Comparison of ENCODE assay signal across 8 cellular contexts in the genomic region with DNA sequence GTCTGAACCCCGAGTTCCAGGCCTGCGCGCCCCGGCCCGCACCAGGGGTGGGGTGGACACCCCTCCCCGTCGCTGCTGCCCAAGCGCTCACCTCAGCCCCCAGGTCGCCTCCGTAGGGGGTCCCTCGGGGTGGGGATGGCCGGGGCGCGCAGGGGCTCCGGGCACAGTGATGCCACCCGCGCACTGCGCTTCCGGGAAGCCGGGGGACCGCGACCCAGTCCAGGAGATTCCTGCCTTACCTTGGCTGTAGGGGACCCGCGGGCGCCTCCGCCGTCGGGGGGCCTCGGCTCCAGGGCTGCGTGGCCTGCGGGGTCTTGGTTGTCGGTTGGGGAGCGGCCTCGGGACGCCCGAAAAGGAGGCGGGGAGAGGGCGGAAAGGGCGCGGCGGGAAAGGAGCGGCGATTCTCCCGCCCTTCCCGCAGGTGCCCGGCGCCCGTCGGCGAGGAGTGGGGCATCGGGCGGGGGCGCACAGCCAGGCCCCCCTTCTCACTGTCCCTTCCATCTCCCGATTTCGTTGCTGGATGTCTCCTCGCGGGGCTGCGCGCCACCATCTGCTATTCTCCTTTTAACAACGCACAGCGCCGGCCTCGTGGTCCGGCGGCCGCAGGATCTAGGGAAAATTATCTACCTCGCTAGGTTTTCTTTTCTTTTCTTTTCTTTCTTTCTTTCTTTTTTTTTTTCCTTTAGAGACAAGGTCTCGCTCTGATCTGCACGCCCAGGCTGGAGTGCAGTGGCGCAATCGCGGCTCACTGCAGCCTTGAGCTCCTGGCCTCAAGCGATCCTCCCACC. TPM values are rescaled to one million over a fixed set of nuclear protein-coding genes. Genes with fewer than 3 reads are reported as not detected.
DNase-seq lines count a peak whose midpoint lies in the region; ATAC-seq and TF ChIP-seq lines count a peak whose summit lies in the region.

A gene (minus strand): TSS at position 355 of the 788 bp plus-strand sequence. CDS start 3,323 bp downstream, outside the sequence.

- peak; percentile 37 for ATAC-seq in GM19397 (IDR thresholded peaks at IDR 0.05; ENCODE audit: unreplicated experiment)

- intact Hi-C loops in T-helper 1 cell treated with Interleukin-12 subunit alpha and Interleukin-12 subunit beta and Interleukin-4 antibody, amounts not matched to agents 30 ng/mL and 1 ng/mL, for 36 hours (cut with micrococcal nuclease): loop anchor here (2.0 to 5.0 kb wide), 3 partner anchors 81 to 368 kb away; a partner anchor contains a TSS

- H3K4me2 ChIP-seq in BLaER1 treated with 17β-estradiol and CSF1 and Interleukin-3, amounts not matched to agents 10 nM and 100 nM: peak within 1 kb of the TSS; percentile 90 to 100 (median 95)

- peak within 1 kb of the TSS; percentile 80 to 93 (median 87) for H3K4me3 ChIP-seq in BLaER1 treated with 17β-estradiol and CSF1 and Interleukin-3, amounts not matched to agents 10 nM and 100 nM
- H3K4me3 ChIP-seq in HUES6 (ENCODE audit: low read depth, low read length) (peak within 1 kb of the TSS; percentile 80), liver (ENCODE audit: low read depth in 1 of 3, low read length in 3 of 3) (peak within 1 kb of the TSS; percentile 63 to 81 (median 72))

- H3K9me3 ChIP-seq in BLaER1 treated with 17β-estradiol and CSF1 and Interleukin-3, amounts not matched to agents 10 nM and 100 nM (replicated peaks in 1 of 11): no peaks in the 10 kb centered on the region
- H3K9me3 ChIP-seq in HUES6 (ENCODE audit: control insufficient read depth, insufficient read depth, low read depth, low read length) (no peaks in the 10 kb centered on the region), liver (ENCODE audit: control insufficient read depth in 4 of 4, low read length in 3 of 4) (no peaks in the 10 kb centered on the region)

- peaks cover 20 to 33% (median 26%) of the 10 kb centered on the region in 11 experiments for H3K36me3 ChIP-seq in BLaER1 treated with 17β-estradiol and CSF1 and Interleukin-3, amounts not matched to agents 10 nM and 100 nM
- H3K36me3 ChIP-seq in HUES6 (ENCODE audit: control insufficient read depth, insufficient read depth, low read length) (peaks cover 15% of the 10 kb centered on the region), liver (ENCODE audit: control insufficient read depth in 4 of 4, insufficient read depth in 3 of 4, low read depth in 1 of 4, low read length in 3 of 4) (peaks cover 0 to 7% (median 0%) of the 10 kb centered on the region in 4 donors)

- DNase-seq in dermis blood vessel endothelial cell (peak; percentile 53), Ammon's horn (ENCODE audit: low spot score) (no peak)
- peak; percentile 62 for DNase-seq in stimulated activated CD8-positive, alpha-beta memory T cell treated with anti-CD3 and anti-CD28 coated beads, Interleukin-4, amount 100 ng/mL, for 48 hours

- 5% methylated on average over 73 of the region's 73 CpGs for WGBS in liver

- TF ChIP-seq RAD21 in liver (IDR thresholded peaks at IDR 0.05): no peak

- H3K27me3 ChIP-seq in BLaER1 treated with 17β-estradiol and CSF1 and Interleukin-3, amounts not matched to agents 10 nM and 100 nM: no peaks in the 10 kb centered on the region
- no peaks in the 10 kb centered on the region for H3K27me3 ChIP-seq in HUES6 (ENCODE audit: control insufficient read depth, insufficient read depth, low read length)
- no peaks in the 10 kb centered on the region for H3K27me3 ChIP-seq in liver (ENCODE audit: control insufficient read depth in 4 of 4, insufficient read depth in 4 of 4, low read length in 3 of 4)

- peaks cover 9 to 39% (median 34%) of the 10 kb centered on the region in 11 experiments; a peak in 21 of 22 replicates for H4K20me1 ChIP-seq in BLaER1 treated with 17β-estradiol and CSF1 and Interleukin-3, amounts not matched to agents 10 nM and 100 nM

- H3K4me1 ChIP-seq in BLaER1 treated with 17β-estradiol and CSF1 and Interleukin-3, amounts not matched to agents 10 nM and 100 nM: peaks cover 23 to 51% (median 42%) of the 10 kb centered on the region in 10 experiments
- peaks cover 18% of the 10 kb centered on the region for H3K4me1 ChIP-seq in HUES6 (ENCODE audit: control insufficient read depth, insufficient read depth, low read length)
- peaks cover 14 to 44% (median 33%) of the 10 kb centered on the region in 4 donors for H3K4me1 ChIP-seq in liver (ENCODE audit: control insufficient read depth in 4 of 4, insufficient read depth in 4 of 4, low read length in 3 of 4)

- peak within 1 kb of the TSS; percentile 98 to 100 (median 100) for H3K27ac ChIP-seq in BLaER1 treated with 17β-estradiol and CSF1 and Interleukin-3, amounts not matched to agents 10 nM and 100 nM
- H3K27ac ChIP-seq in HUES6 (ENCODE audit: low read depth, low read length) (peak within 1 kb of the TSS; percentile 100), liver (ENCODE audit: low read depth in 1 of 2, low read length in 2 of 2) (peak within 1 kb of the TSS; percentile 97)

- no peak for TF ChIP-seq CTCF in liver (IDR thresholded peaks at IDR 0.05; ENCODE audit: low read depth, low read length, missing input control)

- H3K9ac ChIP-seq in BLaER1 treated with 17β-estradiol and CSF1 and Interleukin-3, amounts not matched to agents 10 nM and 100 nM: peak within 1 kb of the TSS; percentile 97 to 100 (median 99)
- H3K9ac ChIP-seq in HUES6 (ENCODE audit: low read length): peak within 1 kb of the TSS; percentile 99
- peak within 1 kb of the TSS; percentile 75 to 88 for H3K9ac ChIP-seq in liver (ENCODE audit: low read depth in 1 of 2, low read length in 2 of 2)

TF ChIP-seq in liver, 16 proteins besides CTCF, POLR2A, EP300 and RAD21:
- TF ChIP-seq, protein P1, sequence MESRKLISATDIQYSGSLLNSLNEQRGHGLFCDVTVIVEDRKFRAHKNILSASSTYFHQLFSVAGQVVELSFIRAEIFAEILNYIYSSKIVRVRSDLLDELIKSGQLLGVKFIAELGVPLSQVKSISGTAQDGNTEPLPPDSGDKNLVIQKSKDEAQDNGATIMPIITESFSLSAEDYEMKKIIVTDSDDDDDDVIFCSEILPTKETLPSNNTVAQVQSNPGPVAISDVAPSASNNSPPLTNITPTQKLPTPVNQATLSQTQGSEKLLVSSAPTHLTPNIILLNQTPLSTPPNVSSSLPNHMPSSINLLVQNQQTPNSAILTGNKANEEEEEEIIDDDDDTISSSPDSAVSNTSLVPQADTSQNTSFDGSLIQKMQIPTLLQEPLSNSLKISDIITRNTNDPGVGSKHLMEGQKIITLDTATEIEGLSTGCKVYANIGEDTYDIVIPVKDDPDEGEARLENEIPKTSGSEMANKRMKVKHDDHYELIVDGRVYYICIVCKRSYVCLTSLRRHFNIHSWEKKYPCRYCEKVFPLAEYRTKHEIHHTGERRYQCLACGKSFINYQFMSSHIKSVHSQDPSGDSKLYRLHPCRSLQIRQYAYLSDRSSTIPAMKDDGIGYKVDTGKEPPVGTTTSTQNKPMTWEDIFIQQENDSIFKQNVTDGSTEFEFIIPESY (IDR thresholded peaks at IDR 0.05): no peak
- TF ChIP-seq FOXA2 (IDR thresholded peaks at IDR 0.05) (no peak), HNF4G (IDR thresholded peaks at IDR 0.05) (no peak), NR2F2 (IDR thresholded peaks at IDR 0.05) (no peak)
TF ChIP-seq in liver: peak in this region for 0.

RNA-seq across cellular contexts. Expression of the gene that starts here (rescaled TPM):
- 91.4 and 97.7 TPM in 2 replicates for total RNA-seq in T-helper 1 cell treated with Interleukin-12 subunit alpha and Interleukin-12 subunit beta and Interleukin-4 antibody, amounts not matched to agents 30 ng/mL and 1 ng/mL, for 36 hours
- total RNA-seq in dermis blood vessel endothelial cell (125 and 147 TPM in 2 replicates), liver (10 to 100 TPM; 45.4 to 62.3 TPM)
- 10 to 100 TPM; 44.3 to 50.6 TPM for polyA plus RNA-seq in liver
